8 cellular contexts compared by ENCODE assay signal in the genomic region with DNA sequence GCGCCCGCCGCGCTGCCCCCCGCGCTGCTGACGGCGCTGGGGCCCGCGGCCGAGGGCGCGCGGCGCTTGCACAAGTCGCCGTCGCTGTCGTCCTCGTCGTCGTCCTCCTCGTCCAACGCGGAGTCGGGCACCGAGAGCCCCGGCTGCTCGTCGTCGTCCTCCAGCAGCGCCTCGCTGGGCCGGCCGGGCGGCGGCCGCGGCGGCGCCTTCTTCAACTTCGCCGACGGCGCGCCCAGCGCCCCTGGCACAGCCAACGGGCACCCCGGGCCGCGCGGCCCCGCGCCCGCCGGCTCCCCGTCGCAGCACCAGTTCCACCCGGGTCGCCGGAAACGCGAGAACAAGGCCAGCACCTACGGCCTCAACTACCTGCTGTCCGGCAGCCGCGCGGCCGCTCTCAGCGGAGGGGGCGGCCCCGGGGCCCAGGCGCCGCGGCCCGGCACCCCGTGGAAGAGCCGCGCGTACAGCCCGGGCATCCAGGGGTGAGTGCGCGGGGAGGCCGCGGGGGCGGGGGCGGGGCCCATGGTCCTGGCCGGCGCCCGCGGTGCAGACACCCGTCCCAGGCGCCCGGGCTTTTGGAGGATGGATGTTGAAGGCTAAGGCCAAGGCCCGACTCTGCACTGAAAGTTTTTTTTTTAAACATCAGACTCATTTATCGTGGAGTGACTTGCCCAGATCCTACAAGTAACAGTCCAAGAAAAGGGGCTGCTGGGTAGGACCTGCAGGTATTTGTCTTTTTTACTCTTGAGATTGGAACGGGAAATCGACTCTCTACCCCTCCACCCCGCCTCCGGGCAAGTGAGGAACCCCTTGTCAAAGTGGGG. TPM values are rescaled to one million over a fixed set of nuclear protein-coding genes. Genes with fewer than 3 reads are reported as not detected.
A peak's percentile ranks its signal among the peaks of the same experiment; 100 is the strongest.
DNase-seq lines count a peak whose midpoint lies in the region; ATAC-seq and TF ChIP-seq lines count a peak whose summit lies in the region.

No MANE protein-coding gene starts in this region.

- H3K4me3 ChIP-seq in PC-9 (peak overlapping the region; percentile 84), body of pancreas (peak overlapping the region in 1 of 2 donors; percentile 25), suprapubic skin (peak overlapping the region; percentile 82)

- CTCF ChIA-PET in PC-9 (lab: Charles Lee) = no interaction called here

- peaks cover 19% of the 10 kb centered on the region for H3F3A ChIP-seq in PC-9 (ENCODE audit: insufficient read depth, low read depth)

- POLR2A ChIA-PET in PC-9 (lab: Charles Lee; ENCODE audit: unreplicated experiment) = no interaction called here

- TF ChIP-seq CTCF in PC-9 (conservative IDR thresholded peaks at IDR 0.05) = no peak
- TF ChIP-seq CTCF in body of pancreas (IDR thresholded peaks at IDR 0.05) = no peak
- no peak for TF ChIP-seq CTCF in suprapubic skin (IDR thresholded peaks at IDR 0.05)

- TF ChIP-seq POLR2A in body of pancreas (IDR thresholded peaks at IDR 0.05) = no peak
- no peak for TF ChIP-seq POLR2A in suprapubic skin (IDR thresholded peaks at IDR 0.05)

- peaks cover 48% of the 10 kb centered on the region for H4K20me1 ChIP-seq in PC-9 (ENCODE audit: insufficient read depth)

- H3K27me3 ChIP-seq in PC-9 (ENCODE audit: insufficient read depth, low read depth) (no peaks in the 10 kb centered on the region), body of pancreas (no peaks in the 10 kb centered on the region), suprapubic skin (no peaks in the 10 kb centered on the region)

- TF ChIP-seq EP300 in suprapubic skin (IDR thresholded peaks at IDR 0.05) = no peak

- H3K9me3 ChIP-seq in PC-9 (ENCODE audit: insufficient read depth, low read depth) (no peaks in the 10 kb centered on the region), body of pancreas (no peaks in the 10 kb centered on the region), suprapubic skin (no peaks in the 10 kb centered on the region)

- ATAC-seq in body of pancreas (no peak), left lobe of liver (peak; percentile 11), GM21717 (IDR thresholded peaks at IDR 0.05; ENCODE audit: unreplicated experiment) (no peak), GM21737 (IDR thresholded peaks at IDR 0.05; ENCODE audit: unreplicated experiment) (no peak)

- H3K4me2 ChIP-seq in PC-9 = peak overlapping the region; percentile 95

- H3K9me2 ChIP-seq in PC-9 (ENCODE audit: insufficient read depth) = no peaks in the 10 kb centered on the region

- H3K36me3 ChIP-seq in PC-9 (ENCODE audit: low read depth) (0 out of 2 replicates have a peak, but pooled peaks cover 6% of the 10 kb centered on the region), body of pancreas (replicated peaks in 1 of 2; ENCODE audit: insufficient read depth in 1 of 2, low read depth in 2 of 2) (no peaks in the 10 kb centered on the region), suprapubic skin (no peaks in the 10 kb centered on the region)

- H3K27ac ChIP-seq in PC-9 (no peak overlapping the region), body of pancreas (peak overlapping the region in 3 of 4 donors; percentile 42 to 98 (median 71)), suprapubic skin (peak overlapping the region; percentile 88)

- DNase-seq in NCI-H146 (lab: John Stamatoyannopoulos, UW) (peak; percentile 34), NCI-H146 treated with DMSO at 0.1 percent for 48 hours (lab: John Stamatoyannopoulos, UW; ENCODE audit: unreplicated experiment) (no peak), PC-9 (peak in 1 of 2 experiments; percentile 52), body of pancreas (peak in 1 of 4 donors; percentile 43), left lobe of liver (ENCODE audit: low spot score) (peak; percentile 54), suprapubic skin (ENCODE audit: low spot score in 2 of 2) (no peak)

- intact Hi-C loops in PC-9 (cut with micrococcal nuclease; ENCODE audit: unreplicated experiment) (no loop called here), body of pancreas (cut with DNase I) (no loop called here)

- peaks cover 51% of the 10 kb centered on the region for H3K79me2 ChIP-seq in PC-9 (ENCODE audit: low read depth)

- H3K4me1 ChIP-seq in PC-9 (replicated peaks; ENCODE audit: insufficient read depth) = peaks cover 32% of the 10 kb centered on the region
- peaks cover 50% of the 10 kb centered on the region for H3K4me1 ChIP-seq in body of pancreas
- H3K4me1 ChIP-seq in suprapubic skin = peaks cover 56% of the 10 kb centered on the region

- peak overlapping the region; percentile 52 for H2AFZ ChIP-seq in PC-9

- WGBS in body of pancreas, 2 donors = 1% methylated on average over 11 to 77 of the region's 100 CpGs
- under 1% methylated on average over 29 of the region's 100 CpGs for WGBS in suprapubic skin

- BruUV-seq in PC-9 (replicated peaks; lab: Mats Ljungman, UMichigan) = no TSS peak

RNA-seq across cellular contexts. Expression of gene TENT4A, which starts 1.2 kb away (rescaled TPM):
- total RNA-seq in PC-9 (2021) (72.8 and 84.8 TPM in 2 replicates), body of pancreas (10 to 100 TPM; 11.9 to 27.7 TPM), left lobe of liver (14.3 TPM), suprapubic skin (10 to 100 TPM; 36.4 to 67.3 (median 42.4) TPM)

Comparison
In these comparisons a context has a peak if more than half of its experiments do, and no peak if none do; other contexts are left out.
1. DNase-seq: peak in NCI-H146 (single experiment) and left lobe of liver (single experiment); none in NCI-H146 treated with DMSO at 0.1 percent for 48 hours (single experiment) and suprapubic skin (0 of 2).